1 cellular context compared by ENCODE assay signal in genomic region chr2:62708751-62709150, GRCh38.
TF ChIP-seq lines count a peak whose summit lies in the region.

No MANE protein-coding gene starts in this region.

TF ChIP-seq in GM23338, 12 proteins besides CTCF, POLR2A, EP300 and RAD21 (continued from another document):
- TF ChIP-seq ZNF462 (CRISPR knock-in tag; IDR thresholded peaks at IDR 0.05) (no peak), EZH2phosphoT487 (IDR thresholded peaks at IDR 0.05; ENCODE audit: unreplicated experiment) (no peak), ZNF331 (CRISPR knock-in tag; IDR thresholded peaks at IDR 0.05; ENCODE audit: low read depth) (no peak), EZH2 (IDR thresholded peaks at IDR 0.05; ENCODE audit: low read depth, unreplicated experiment) (no peak), CREB1 (CRISPR knock-in tag; IDR thresholded peaks at IDR 0.05; ENCODE audit: low read depth) (no peak), STAT1 (IDR thresholded peaks at IDR 0.05; ENCODE audit: unreplicated experiment) (no peak), JUNB (IDR thresholded peaks at IDR 0.05; ENCODE audit: unreplicated experiment) (no peak)
TF ChIP-seq in GM23338: peak in this region for 0.
